Comparison of ENCODE assay signal across 14 cellular contexts in the genomic region with DNA sequence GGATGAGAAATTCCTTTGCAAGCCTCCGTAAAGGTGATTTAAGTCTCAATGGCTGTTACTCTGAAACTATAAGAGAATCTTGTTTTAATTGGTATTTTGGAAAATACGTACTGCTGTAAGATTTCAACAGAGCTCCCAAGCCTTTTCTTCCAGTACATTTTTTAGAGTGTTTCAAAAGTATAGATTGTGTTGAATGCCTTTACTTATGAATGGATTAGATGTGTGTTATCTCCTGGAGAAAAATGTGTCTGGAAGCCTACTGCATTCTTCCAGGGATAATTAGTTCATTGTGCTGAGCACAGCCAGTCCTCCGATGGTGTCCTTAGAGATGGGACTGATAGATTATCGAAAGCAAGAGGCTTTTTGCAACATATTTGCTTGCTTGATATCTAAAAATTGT.
A peak's percentile ranks its signal among the peaks of the same experiment; 100 is the strongest.
DNase-seq lines count a peak whose midpoint lies in the region; TF ChIP-seq lines count a peak whose summit lies in the region.
"Had no signal": no experiment of that assay in that cellular context is flagged by ENCODE, and none has a peak within 500 bp of the region (broad histone marks: within the 10 kb centered on the region; RNA-seq: fewer than 3 reads in every experiment).

No MANE protein-coding gene starts in this region.

- H2AK5ac ChIP-seq in trophoblast cell (ENCODE audit: low read length) = no peak overlapping the region

- no peak overlapping the region for H3K9ac ChIP-seq in trophoblast cell (ENCODE audit: low read length)

- H3K23ac ChIP-seq in trophoblast cell (ENCODE audit: low read length) = no peak overlapping the region

- peak overlapping the region in 4 of 5 experiments; percentile 34 to 97 (median 79) for H3K27ac Mint-ChIP-seq in brain

- peak overlapping the region; percentile 88 for H4K91ac ChIP-seq in trophoblast cell (ENCODE audit: low read depth, low read length)

- peak overlapping the region in 2 of 5 experiments; percentile 4 to 24 for H3K4me3 Mint-ChIP-seq in brain
- H3K4me3 Mint-ChIP-seq: H9 had no signal

- H3K36me3 ChIP-seq in trophoblast cell (ENCODE audit: control insufficient read depth in 1 of 2, insufficient read depth in 2 of 2, low read length in 2 of 2) (no peaks in the 10 kb centered on the region), brain microvascular endothelial cell (replicated peaks) (no peaks in the 10 kb centered on the region)

- H3K4me1 ChIP-seq in trophoblast cell (ENCODE audit: control insufficient read depth in 1 of 2, insufficient read depth in 2 of 2, low read length in 2 of 2) = peaks cover 16 to 23% of the 10 kb centered on the region in 2 experiments

- H3K9me3 ChIP-seq in trophoblast cell (ENCODE audit: insufficient read depth, low read depth, low read length) = no peaks in the 10 kb centered on the region

- peak overlapping the region; percentile 94 for H2BK5ac ChIP-seq in trophoblast cell (ENCODE audit: low read depth, low read length, poor library complexity)

- no CpG with 5 or more reads among the region's 4 CpGs for WGBS in trophoblast cell (ENCODE audit: extremely low coverage, insufficient coverage, insufficient read length)

- H3K4me2 ChIP-seq in trophoblast cell (ENCODE audit: low read length) = peak overlapping the region; percentile 55

- in situ Hi-C loops in brain microvascular endothelial cell (cut with HindIII; ENCODE audit: low pct_ligation_motif_present, low sequenced_read_pairs) = no loop called here

- H4K8ac ChIP-seq in trophoblast cell (ENCODE audit: low read depth, low read length) = no peak overlapping the region

- TF ChIP-seq CTCF in brain (conservative IDR thresholded peaks at IDR 0.05) (no peak), brain microvascular endothelial cell (IDR thresholded peaks at IDR 0.05; ENCODE audit: low read depth, low read length, missing control alignments) (no peak)

- peak overlapping the region; percentile 83 for H2AFZ ChIP-seq in trophoblast cell (ENCODE audit: insufficient read depth, low read length, poor library complexity)

- no peaks in the 10 kb centered on the region for H3K27me3 ChIP-seq in trophoblast cell (ENCODE audit: insufficient read depth, low read length)
- no peaks in the 10 kb centered on the region for H3K27me3 ChIP-seq in brain microvascular endothelial cell (replicated peaks)

- H3K27ac ChIP-seq in trophoblast cell (ENCODE audit: low read depth, low read length) (peak overlapping the region; percentile 89), brain microvascular endothelial cell (no peak overlapping the region)
- H3K27ac ChIP-seq: C4-2B had no signal

- peak overlapping the region; percentile 84 for H3K14ac ChIP-seq in trophoblast cell (ENCODE audit: low read length)

- peak overlapping the region; percentile 80 for H2BK12ac ChIP-seq in trophoblast cell (ENCODE audit: low read length)

- no peaks in the 10 kb centered on the region for H3K36me3 Mint-ChIP-seq in brain

- H3K27me3 Mint-ChIP-seq in brain = no peaks in the 10 kb centered on the region

- H3K4me3 ChIP-seq in trophoblast cell (ENCODE audit: low read depth, low read length) (no peak overlapping the region), brain microvascular endothelial cell (ENCODE audit: low read depth, low read length) (no peak overlapping the region)

- peaks cover 0 to 2% (median 0%) of the 10 kb centered on the region in 5 experiments for H3K9me3 Mint-ChIP-seq in brain
- H3K9me3 Mint-ChIP-seq: H9 had no signal

- DNase-seq in foreskin melanocyte (peak; percentile 19), trophoblast cell (peak; percentile 45 to 83), ecto neural progenitor cell (ENCODE audit: low spot score) (no peak), brain microvascular endothelial cell (no peak)
- DNase-seq in effector CD8-positive, alpha-beta T cell (lab: John Stamatoyannopoulos, UW) = no peak
- DNase-seq in stimulated activated naive CD4-positive, alpha-beta T cell (lab: John Stamatoyannopoulos, UW) = no peak
- DNase-seq: ACHN, DMS 273 treated with DMSO at 0.1 percent for 48 hours, H9, KG1, NCI-H1105 treated with DMSO at 0.1 percent for 48 hours, NCI-H1694 treated with DMSO at 0.1 percent for 48 hours had no signal

- H3K4me1 Mint-ChIP-seq in brain = peaks cover 52% of the 10 kb centered on the region

- H2BK120ac ChIP-seq in trophoblast cell (ENCODE audit: insufficient read depth, low read length, poor library complexity) = peak overlapping the region; percentile 89

- H4K12ac ChIP-seq in trophoblast cell (ENCODE audit: low read depth, low read length) = no peak overlapping the region

- peaks cover 24% of the 10 kb centered on the region for H3K79me1 ChIP-seq in trophoblast cell (ENCODE audit: low read length)

- no peak overlapping the region for H3K18ac ChIP-seq in trophoblast cell (ENCODE audit: low read length)

- no peaks in the 10 kb centered on the region for H3K79me2 ChIP-seq in trophoblast cell (ENCODE audit: control insufficient read depth, insufficient read depth, low read length, poor library complexity)

- H3K4ac ChIP-seq in trophoblast cell (ENCODE audit: low read depth, low read length) = no peak overlapping the region

Comparison
In these comparisons a context has a peak if more than half of its experiments do, and no peak if none do; other contexts are left out.
1. DNase-seq: peak in foreskin melanocyte (single experiment) and trophoblast cell (2 of 2); none in ecto neural progenitor cell (single experiment), brain microvascular endothelial cell (single experiment), effector CD8-positive, alpha-beta T cell (single experiment) and stimulated activated naive CD4-positive, alpha-beta T cell (0 of 6).